In the genomic region with DNA sequence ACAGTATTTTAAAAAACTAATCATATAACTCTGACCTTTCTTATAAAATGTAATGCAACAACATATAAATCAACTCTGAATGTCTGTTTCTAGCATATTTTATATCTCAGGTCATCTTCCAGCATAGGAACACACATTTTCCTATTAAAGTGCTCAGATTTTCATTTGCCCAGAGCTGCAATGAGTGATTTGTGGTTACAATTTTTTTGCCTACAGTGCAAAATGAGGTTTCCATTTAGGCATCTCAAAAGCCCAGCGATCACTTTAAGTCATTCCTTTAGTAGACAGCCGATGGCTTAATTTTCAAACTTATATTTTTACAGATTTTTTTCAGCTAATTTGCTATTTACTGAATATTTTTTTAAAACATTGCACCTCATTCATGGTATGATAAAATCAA, we compare ENCODE assay signal across 11 cellular contexts. TPM values are rescaled to one million over a fixed set of nuclear protein-coding genes. Genes with fewer than 3 reads are reported as not detected.
"Had no signal": no experiment of that assay in that cellular context is flagged by ENCODE, and none has a peak within 500 bp of the region (broad histone marks: within the 10 kb centered on the region; RNA-seq: fewer than 3 reads in every experiment).

No MANE protein-coding gene starts in this region.

- DNase-seq: activated CD4-positive, alpha-beta T cell treated with anti-CD3 and anti-CD28 coated beads, Interleukin-2, amount 50 U/mL, for 1 hour; activated naive CD4-positive, alpha-beta T cell treated with anti-CD3 and anti-CD28 coated beads, Interleukin-2, amount 10 ng/mL, durations not matched to agents 7 days and 5 days; activated T-cell treated with anti-CD3 and anti-CD28 coated beads for 4 hours; effector memory CD4-positive, alpha-beta T cell; occipital lobe; stimulated activated CD4-positive, alpha-beta T cell treated with anti-CD3 and anti-CD28 coated beads, Interleukin-4, amount 100 ng/mL, for 4 hours; T-helper 2 cell; trophoblast cell had no signal

RNA-seq across cellular contexts. Expression of gene LYVE1, which starts 1.0 kb away (rescaled TPM):
- total RNA-seq: activated CD8-positive, alpha-beta memory T cell treated with anti-CD3 and anti-CD28 coated beads for 36 hours; activated T-helper 2 cell treated with anti-CD3 and anti-CD28 coated beads, Interferon-gamma antibody, Interleukin-2, Interleukin-4, amounts not matched to agents 10 μg/mL and 5 μg/mL and 100 μg/mL, durations not matched to agents 14 hours and 24 hours and 36 hours; progenitor cell of endocrine pancreas had no signal
